In the genomic region with DNA sequence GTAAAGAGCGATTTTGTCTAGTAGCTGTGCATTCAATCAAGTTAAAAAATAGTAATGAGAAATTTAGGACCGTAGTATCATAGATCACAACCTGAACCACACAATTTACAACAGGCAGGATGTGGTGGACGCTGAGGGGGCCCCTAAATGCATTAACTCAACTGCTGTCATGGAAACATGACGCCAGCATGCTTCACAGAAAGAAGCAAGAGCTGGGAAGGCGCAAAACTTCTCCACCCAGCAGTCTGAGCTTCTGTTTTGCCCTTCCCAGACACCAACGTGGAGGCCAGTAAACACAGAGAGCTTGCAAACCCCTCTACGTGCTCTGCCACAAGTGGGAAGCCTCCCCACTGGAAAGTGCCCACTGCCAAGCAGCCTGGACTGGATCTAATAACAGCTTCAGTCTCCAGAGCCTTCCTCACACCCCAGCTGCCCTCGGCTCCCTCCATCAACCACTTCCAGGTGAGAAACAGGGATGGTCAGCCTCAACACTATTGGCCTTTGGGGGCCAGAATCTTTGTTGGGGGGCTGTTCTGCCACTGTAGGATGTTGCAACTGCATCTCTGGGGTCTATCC, we compare ENCODE assay signal across 8 cellular contexts.
DNase-seq lines count a peak whose midpoint lies in the region; ATAC-seq and TF ChIP-seq lines count a peak whose summit lies in the region.

No MANE protein-coding gene starts in this region.

- H4K12ac ChIP-seq in trophoblast cell (ENCODE audit: low read depth, low read length) = no peak overlapping the region

- no peak overlapping the region for H3K14ac ChIP-seq in trophoblast cell (ENCODE audit: low read length)

- H4K8ac ChIP-seq in trophoblast cell (ENCODE audit: low read depth, low read length) = no peak overlapping the region

- H3K18ac ChIP-seq in trophoblast cell (ENCODE audit: low read length) = no peak overlapping the region

- H3K9me3 Mint-ChIP-seq in activated T-helper 17 cell treated with anti-CD3 and anti-CD28 coated beads, Interleukin-2, amount 50 U/mL, for 72 hours = no peaks in the 10 kb centered on the region
- H3K9me3 Mint-ChIP-seq in HFFc6 = peaks cover 60% of the 10 kb centered on the region

- H2BK12ac ChIP-seq in trophoblast cell (ENCODE audit: low read length) = no peak overlapping the region

- H2BK120ac ChIP-seq in trophoblast cell (ENCODE audit: insufficient read depth, low read length, poor library complexity) = no peak overlapping the region

- WGBS in trophoblast cell (ENCODE audit: extremely low coverage, insufficient coverage, insufficient read length) = no CpG with 5 or more reads among the region's 8 CpGs

- no peaks in the 10 kb centered on the region for H3K79me2 ChIP-seq in trophoblast cell (ENCODE audit: control insufficient read depth, insufficient read depth, low read length, poor library complexity)

- H3K27me3 ChIP-seq in trophoblast cell (ENCODE audit: insufficient read depth, low read length) = no peaks in the 10 kb centered on the region

- H2AK5ac ChIP-seq in trophoblast cell (ENCODE audit: low read length) = no peak overlapping the region

- peaks cover 15% of the 10 kb centered on the region for H3K36me3 Mint-ChIP-seq in activated T-helper 17 cell treated with anti-CD3 and anti-CD28 coated beads, Interleukin-2, amount 50 U/mL, for 72 hours (ENCODE audit: low read depth)
- H3K36me3 Mint-ChIP-seq in HFFc6 (ENCODE audit: low read depth) = no peaks in the 10 kb centered on the region

- no peak overlapping the region for H3K9ac ChIP-seq in trophoblast cell (ENCODE audit: low read length)

- peaks cover 2 to 4% of the 10 kb centered on the region in 2 experiments for H3K4me1 ChIP-seq in trophoblast cell (ENCODE audit: control insufficient read depth in 1 of 2, insufficient read depth in 2 of 2, low read length in 2 of 2)

- no peaks in the 10 kb centered on the region for H3K9me3 ChIP-seq in trophoblast cell (ENCODE audit: insufficient read depth, low read depth, low read length)

- H3K4me1 Mint-ChIP-seq in activated T-helper 17 cell treated with anti-CD3 and anti-CD28 coated beads, Interleukin-2, amount 50 U/mL, for 72 hours = peaks cover 35% of the 10 kb centered on the region
- no peaks in the 10 kb centered on the region for H3K4me1 Mint-ChIP-seq in HFFc6 (ENCODE audit: low read depth)

- ATAC-seq in GM19463 (IDR thresholded peaks at IDR 0.05; ENCODE audit: unreplicated experiment) (peak; percentile 74), GM21360 (IDR thresholded peaks at IDR 0.05; ENCODE audit: unreplicated experiment) (no peak)
- ATAC-seq in activated T-helper 17 cell treated with anti-CD3 and anti-CD28 coated beads, Interleukin-2, amount 50 U/mL, for 72 hours (replicated peaks) = peak; percentile 43

- H2BK5ac ChIP-seq in trophoblast cell (ENCODE audit: low read depth, low read length, poor library complexity) = no peak overlapping the region

- no peak overlapping the region for H4K91ac ChIP-seq in trophoblast cell (ENCODE audit: low read depth, low read length)

- H3K27ac Mint-ChIP-seq in activated T-helper 17 cell treated with anti-CD3 and anti-CD28 coated beads, Interleukin-2, amount 50 U/mL, for 72 hours = peak overlapping the region; percentile 77
- no peak overlapping the region for H3K27ac Mint-ChIP-seq in HFFc6

- DNase-seq in MV-4-11 (lab: John Stamatoyannopoulos, UW) (peak; percentile 58), DMS153 treated with DMSO at 0.1 percent for 48 hours (lab: John Stamatoyannopoulos, UW; ENCODE audit: unreplicated experiment) (no peak), HFFc6 (no peak), trophoblast cell (no peak)
- peak; percentile 59 for DNase-seq in stimulated activated CD4-positive, alpha-beta T cell treated with anti-CD3 and anti-CD28 coated beads, Interleukin-2, amount 100 ng/mL, for 4 hours (ENCODE audit: low read depth)

- no peaks in the 10 kb centered on the region for H3K36me3 ChIP-seq in trophoblast cell (ENCODE audit: control insufficient read depth in 1 of 2, insufficient read depth in 2 of 2, low read length in 2 of 2)

- H3K27me3 Mint-ChIP-seq in activated T-helper 17 cell treated with anti-CD3 and anti-CD28 coated beads, Interleukin-2, amount 50 U/mL, for 72 hours = no peaks in the 10 kb centered on the region
- H3K27me3 Mint-ChIP-seq in HFFc6 (ENCODE audit: insufficient read depth) = 0 out of 2 replicates have a peak, but pooled peaks cover 2% of the 10 kb centered on the region

- H3K4me2 ChIP-seq in trophoblast cell (ENCODE audit: low read length) = no peak overlapping the region

- H3K27ac ChIP-seq in trophoblast cell (ENCODE audit: low read depth, low read length) = no peak overlapping the region

- peak overlapping the region; percentile 38 for H3K4me3 Mint-ChIP-seq in activated T-helper 17 cell treated with anti-CD3 and anti-CD28 coated beads, Interleukin-2, amount 50 U/mL, for 72 hours
- no peak overlapping the region for H3K4me3 Mint-ChIP-seq in HFFc6

- H3K79me1 ChIP-seq in trophoblast cell (ENCODE audit: low read length) = no peaks in the 10 kb centered on the region

- H2AFZ ChIP-seq in trophoblast cell (ENCODE audit: insufficient read depth, low read length, poor library complexity) = no peak overlapping the region

- TF ChIP-seq CTCF in HFFc6 (IDR thresholded peaks at IDR 0.05) = no peak

- no peak overlapping the region for H3K23ac ChIP-seq in trophoblast cell (ENCODE audit: low read length)

- H3K4me3 ChIP-seq in trophoblast cell (ENCODE audit: low read depth, low read length) = no peak overlapping the region

- no peak overlapping the region for H3K4ac ChIP-seq in trophoblast cell (ENCODE audit: low read depth, low read length)

Comparison
In these comparisons a context has a peak if more than half of its experiments do, and no peak if none do; other contexts are left out.
1. DNase-seq: peak in MV-4-11 (single experiment) and stimulated activated CD4-positive, alpha-beta T cell treated with anti-CD3 and anti-CD28 coated beads, Interleukin-2, amount 100 ng/mL, for 4 hours (single experiment); none in DMS153 treated with DMSO at 0.1 percent for 48 hours (single experiment), HFFc6 (single experiment) and trophoblast cell (0 of 2).